ENCODE assay signal across 24 cellular contexts in the genomic region with DNA sequence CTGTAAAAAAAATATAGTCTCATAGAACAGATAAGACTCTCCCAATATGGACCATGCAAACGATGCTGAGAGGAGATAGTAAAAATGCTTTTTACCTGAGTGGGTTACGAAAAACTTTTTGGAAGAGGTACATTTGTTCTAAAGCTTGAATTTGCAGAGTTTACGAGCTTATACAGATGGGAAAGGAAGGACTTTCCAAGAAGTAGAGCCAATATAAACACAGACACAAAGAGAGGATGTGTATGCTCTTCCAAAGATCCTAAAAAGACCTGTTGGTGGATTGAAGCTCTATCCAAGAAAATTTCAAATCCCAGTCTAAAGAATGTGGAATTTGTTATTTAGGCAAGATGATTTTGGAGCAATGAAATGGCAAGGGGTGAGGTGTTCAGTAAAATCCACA.
"Had no signal": no experiment of that assay in that cellular context is flagged by ENCODE, and none has a peak within 500 bp of the region (broad histone marks: within the 10 kb centered on the region; RNA-seq: fewer than 3 reads in every experiment).

No MANE protein-coding gene starts in this region.

- H3K27me3 ChIP-seq: brain microvascular endothelial cell had no signal

- H3K36me3 ChIP-seq: brain microvascular endothelial cell had no signal

- DNase-seq: activated B cell treated with CpG ODN at 0.5 μM for 24 hours; activated CD4-positive, alpha-beta memory T cell treated with anti-CD3 and anti-CD28 coated beads for 36 hours; activated CD4-positive, alpha-beta T cell treated with anti-CD3 and anti-CD28 coated beads for 1 hour; activated CD4-positive, alpha-beta T cell treated with anti-CD3 and anti-CD28 coated beads, Interleukin-2, amount 10 ng/mL, durations not matched to agents 7 days and 5 days; activated CD8-positive, alpha-beta memory T cell treated with anti-CD3 and anti-CD28 coated beads for 24 hours; activated gamma-delta T cell; activated naive CD4-positive, alpha-beta T cell treated with anti-CD3 and anti-CD28 coated beads for 36 hours; activated T-cell treated with anti-CD3 and anti-CD28 coated beads, Interleukin-2, amount 50 U/mL, for 4 hours; brain microvascular endothelial cell; IMR-90; KBM-7; NCI-H1092; NCI-H1417; NCI-H1930; NCI-H2107; NCI-H2171 treated with DMSO at 0.1 percent for 48 hours; NCI-H226; NCI-H510A; NCI-H526 treated with DMSO at 0.1 percent for 48 hours; NCI-H82; SIG-M5; T-helper 17 cell; T1000 had no signal

- H3K27ac ChIP-seq: brain microvascular endothelial cell had no signal

- ATAC-seq: activated T-cell treated with anti-CD3 and anti-CD28 coated beads, Interleukin-2, amount 50 U/mL, for 4 hours; Panc1; T-helper 17 cell had no signal
